In the genomic region with DNA sequence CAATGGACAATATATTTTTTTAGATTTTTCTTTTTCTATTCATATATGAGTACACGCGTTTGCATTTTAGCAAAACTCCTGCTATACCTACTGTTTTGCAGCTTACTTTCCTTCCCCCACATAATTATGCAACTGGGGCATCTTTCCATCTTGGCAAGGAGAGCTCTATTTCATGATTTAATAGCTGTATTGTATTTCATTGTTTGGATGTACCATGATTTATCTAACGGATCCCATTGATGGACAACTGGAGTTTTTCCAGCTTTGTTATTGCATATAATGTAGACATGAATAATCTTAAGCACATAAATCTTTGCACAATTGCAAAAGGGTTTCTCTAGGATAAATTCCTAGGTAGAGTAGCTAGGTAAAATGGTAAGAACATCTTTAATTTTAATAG, we compare ENCODE assay signal across 21 cellular contexts.
"Had no signal": no experiment of that assay in that cellular context is flagged by ENCODE, and none has a peak within 500 bp of the region (broad histone marks: within the 10 kb centered on the region; RNA-seq: fewer than 3 reads in every experiment).

No MANE protein-coding gene starts in this region.

- H3K36me3 ChIP-seq: colonic mucosa, right atrium auricular region, suprapubic skin, tibial artery had no signal

- DNase-seq: activated CD4-positive, alpha-beta T cell treated with anti-CD3 and anti-CD28 coated beads, Interleukin-2, amount 50 U/mL, for 1 hour; activated CD8-positive, alpha-beta T cell treated with anti-CD3 and anti-CD28 coated beads for 36 hours; activated T-cell treated with anti-CD3 and anti-CD28 coated beads, Interleukin-2, amount 50 U/mL, for 48 hours; body of pancreas; cerebellar nuclear complex; colonic mucosa; dorsolateral prefrontal cortex; effector memory CD4-positive, alpha-beta T cell; foreskin fibroblast; head of caudate nucleus; hippocampal formation; left colon; naive B cell; stimulated activated CD4-positive, alpha-beta T cell treated with anti-CD3 and anti-CD28 coated beads, Interleukin-1b, Interleukin-23, amount 100 ng/mL, for 48 hours; stimulated activated naive CD4-positive, alpha-beta T cell; T-helper 2 cell had no signal

- H3K4me2 ChIP-seq: smooth muscle cell had no signal

- H3K27me3 ChIP-seq: body of pancreas, colonic mucosa, dorsolateral prefrontal cortex, right atrium auricular region, suprapubic skin, tibial artery had no signal

- H2AFZ ChIP-seq: parathyroid adenoma had no signal

- H3K9me3 ChIP-seq: body of pancreas, colonic mucosa, suprapubic skin had no signal

- H3K27ac ChIP-seq: parathyroid adenoma, suprapubic skin, tibial artery had no signal

- H3K4me3 ChIP-seq: body of pancreas, colonic mucosa, right atrium auricular region, smooth muscle cell, suprapubic skin, tibial artery had no signal

- H3K4me1 ChIP-seq: colonic mucosa had no signal

- H3K79me2 ChIP-seq: parathyroid adenoma had no signal

- H3K9ac ChIP-seq: parathyroid adenoma had no signal
